8 cellular contexts compared by ENCODE assay signal in the genomic region with DNA sequence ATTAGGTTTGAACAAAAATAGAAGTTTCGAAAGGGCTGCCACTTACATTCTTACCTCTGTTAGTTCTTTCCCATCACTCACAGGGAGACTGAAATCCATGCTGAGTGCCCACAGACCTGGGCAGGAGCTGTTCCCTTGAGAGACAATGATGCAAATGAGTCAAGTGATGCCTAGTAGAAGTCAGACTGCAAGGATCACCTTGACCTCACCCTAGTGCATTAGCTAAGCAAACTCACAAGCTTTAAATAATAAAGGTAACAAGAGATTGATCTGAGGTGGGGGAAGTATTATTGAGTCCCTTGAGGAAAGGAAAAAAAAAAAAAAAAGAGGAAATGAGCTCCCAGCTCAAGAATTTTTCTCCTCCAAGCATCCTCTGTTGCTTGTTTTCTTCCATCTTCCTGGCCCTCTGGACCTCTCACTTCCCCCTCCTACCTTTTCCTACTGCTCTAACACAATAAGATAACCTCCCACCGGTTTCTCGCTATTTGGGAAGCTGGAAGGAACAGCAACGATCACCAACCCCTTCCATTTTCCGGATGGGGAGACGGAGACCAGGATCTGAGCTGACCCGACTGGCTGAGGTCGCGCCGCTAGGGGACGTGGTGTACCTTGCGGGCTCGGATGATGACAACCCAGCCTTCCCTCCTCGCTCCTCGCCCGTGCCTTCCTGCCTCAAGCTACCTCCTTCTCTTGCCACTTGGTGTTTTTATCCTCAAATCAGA. TPM values are rescaled to one million over a fixed set of nuclear protein-coding genes. Genes with fewer than 3 reads are reported as not detected.
DNase-seq lines count a peak whose midpoint lies in the region; ATAC-seq and TF ChIP-seq lines count a peak whose summit lies in the region.

No MANE protein-coding gene starts in this region.

- peaks cover 13% of the 10 kb centered on the region for H3K9me1 ChIP-seq in IMR-90 (ENCODE audit: insufficient read depth, low read length)

- POLR2A ChIA-PET in IMR-90 (lab: Charles Lee; ENCODE audit: unreplicated experiment): interaction anchor here (0.6 to 1.0 kb wide), 12 partner anchors 88 to 589 kb away, joined by 3 to 10 read pairs (median 4); no protein-coding TSS in a partner anchor

- H2BK120ac ChIP-seq in IMR-90 (ENCODE audit: low read depth, low read length): peak overlapping the region; percentile 84

- H3K9ac ChIP-seq in IMR-90 (ENCODE audit: low read depth, low read length): peak overlapping the region; percentile 99

- TF ChIP-seq POLR2A in IMR-90 (IDR thresholded peaks at IDR 0.05; ENCODE audit: low read depth, low read length) (no peak), right lobe of liver (IDR thresholded peaks at IDR 0.05) (no peak), upper lobe of left lung (IDR thresholded peaks at IDR 0.05) (no peak)

- CTCF ChIA-PET in IMR-90 (lab: Yijun Ruan, JAX): interaction anchor here (0.5 to 1.6 kb wide), 10 partner anchors 16 to 428 kb away, joined by 3 to 7 read pairs (median 4); no protein-coding TSS in a partner anchor

- no peak for TF ChIP-seq EP300 in upper lobe of left lung (IDR thresholded peaks at IDR 0.05)

- dilution Hi-C loops in IMR-90 (cut with HindIII; ENCODE audit: low sequenced_read_pairs, unreplicated experiment): no loop called here

- H2BK20ac ChIP-seq in IMR-90 (ENCODE audit: low read depth, low read length): peak overlapping the region; percentile 81

- peaks cover 12% of the 10 kb centered on the region for H3K4me1 ChIP-seq in IMR-90 (ENCODE audit: control insufficient read depth, insufficient read depth, low read length)
- peaks cover 0 to 23% (median 0%) of the 10 kb centered on the region in 4 donors for H3K4me1 ChIP-seq in right lobe of liver
- peaks cover 0 to 32% (median 10%) of the 10 kb centered on the region in 4 donors for H3K4me1 ChIP-seq in upper lobe of left lung

- ATAC-seq in IMR-90 (ENCODE audit: low read depth): 0 out of 2 replicates have a peak, but pooled peaks have one; percentile 6
- ATAC-seq in right lobe of liver: peak in 2 of 4 donors; percentile 39 to 40
- peak; percentile 50 to 65 for ATAC-seq in upper lobe of left lung (ENCODE audit: low FRiP score in 2 of 2)
- ATAC-seq in HG03565 (IDR thresholded peaks at IDR 0.05; ENCODE audit: unreplicated experiment): no peak

- intact Hi-C loops in IMR-90 (cut with micrococcal nuclease): loop anchor here (2.0 to 10.0 kb wide), 8 partner anchors 61 to 399 kb away; no protein-coding TSS in a partner anchor
- intact Hi-C loops in right lobe of liver (cut with DNase I): no loop called here

- peak overlapping the region; percentile 55 for H2BK15ac ChIP-seq in IMR-90 (ENCODE audit: low read depth, low read length)

- H2AK5ac ChIP-seq in IMR-90 (ENCODE audit: low read depth, low read length): peak overlapping the region; percentile 65

- H2AFZ ChIP-seq in IMR-90 (replicated peaks; ENCODE audit: low read length, poor library complexity): peak overlapping the region; percentile 4

- H3K27ac ChIP-seq in IMR-90 (ENCODE audit: insufficient read depth, low read length) (peak overlapping the region; percentile 97), right lobe of liver (no peak overlapping the region), upper lobe of left lung (peak overlapping the region in 3 of 4 donors; percentile 82 to 90 (median 83))

- H4K5ac ChIP-seq in IMR-90 (ENCODE audit: low read depth, low read length): peak overlapping the region; percentile 65

- H3K56ac ChIP-seq in IMR-90 (ENCODE audit: extremely low read depth, insufficient read depth, low read length): peak overlapping the region; percentile 99

- TF ChIP-seq CTCF in AG09319 (IDR thresholded peaks at IDR 0.05; ENCODE audit: low read depth, low read length) (peak; percentile 96), IMR-90 (conservative IDR thresholded peaks at IDR 0.05; ENCODE audit: low read depth, low read length) (peak; percentile 69), right lobe of liver (IDR thresholded peaks at IDR 0.05) (peak; percentile 14 to 27 (median 18)), upper lobe of left lung (IDR thresholded peaks at IDR 0.05) (peak; percentile 16 to 59 (median 46))

- H3K18ac ChIP-seq in IMR-90 (ENCODE audit: low read depth, low read length): peak overlapping the region; percentile 81

- H3K9me3 ChIP-seq in IMR-90 (ENCODE audit: control insufficient read depth, insufficient read depth, low read length) (no peaks in the 10 kb centered on the region), right lobe of liver (no peaks in the 10 kb centered on the region), upper lobe of left lung (no peaks in the 10 kb centered on the region)

- H3K79me1 ChIP-seq in IMR-90 (ENCODE audit: low read depth in 1 of 2, low read length in 2 of 2): peaks cover 0 to 30% of the 10 kb centered on the region in 2 experiments; a peak in 2 of 4 replicates

- DNase-seq in AG09319 (ENCODE audit: extremely low read depth, low read depth) (no peak), IMR-90 (peak; percentile 68), dedifferentiated amniotic fluid mesenchymal stem cell (ENCODE audit: extremely low spot score) (peak; percentile 63), right lobe of liver (peak in 1 of 3 donors; percentile 38), upper lobe of left lung (peak; percentile 72 to 84), NAMALWA (ENCODE audit: low spot score) (no peak), NCI-H128 (lab: John Stamatoyannopoulos, UW; ENCODE audit: unreplicated experiment) (no peak)

- peak overlapping the region; percentile 94 for H2BK5ac ChIP-seq in IMR-90 (ENCODE audit: low read depth, low read length, poor library complexity, severe bottlenecking)

- in situ Hi-C loops in IMR-90 (cut with MboI; ENCODE audit: low sequenced_read_pairs): loop anchor here (5.0 kb wide), 1 partner anchor 261 kb away; no protein-coding TSS in a partner anchor

- peak overlapping the region; percentile 94 for H3K4me2 ChIP-seq in IMR-90 (ENCODE audit: low read depth, low read length)

- H3K36me3 ChIP-seq in IMR-90 (ENCODE audit: control insufficient read depth, insufficient read depth, low read length): peaks cover 6% of the 10 kb centered on the region
- H3K36me3 ChIP-seq in right lobe of liver: no peaks in the 10 kb centered on the region
- no peaks in the 10 kb centered on the region for H3K36me3 ChIP-seq in upper lobe of left lung

- TF ChIP-seq RAD21 in IMR-90 (IDR thresholded peaks at IDR 0.05; ENCODE audit: low read length): peak; percentile 73

- H3K23ac ChIP-seq in IMR-90 (ENCODE audit: low read depth, low read length): peak overlapping the region; percentile 97

- peak overlapping the region; percentile 89 for H3K14ac ChIP-seq in IMR-90 (replicated peaks; ENCODE audit: low read depth, low read length)

- 0% methylated on average over 5 of the region's 16 CpGs; no CpG with 5 or more reads in 1 of the 2 experiments for WGBS in IMR-90 (ENCODE audit: extremely low coverage in 2 of 2, insufficient read length in 1 of 2), 2 experiments
- WGBS in right lobe of liver (ENCODE audit: insufficient coverage, low coverage, low lambda C conversion rate, missing lambda C conversion rate): 10% methylated on average over 16 of the region's 16 CpGs
- WGBS in upper lobe of left lung, 2 donors: 16 to 17% methylated on average over 16 of the region's 16 CpGs

- peak overlapping the region; percentile 93 for H4K91ac ChIP-seq in IMR-90 (ENCODE audit: insufficient read depth, low read depth, low read length)

- H4K20me1 ChIP-seq in IMR-90 (ENCODE audit: insufficient read depth, low read length): peaks cover 37% of the 10 kb centered on the region

- H3K4me3 ChIP-seq in IMR-90 (ENCODE audit: insufficient read depth, low read depth, low read length) (peak overlapping the region; percentile 90), right lobe of liver (no peak overlapping the region), upper lobe of left lung (peak overlapping the region in 3 of 4 donors; percentile 63 to 71 (median 66))

- H2AK9ac ChIP-seq in IMR-90 (replicated peaks; ENCODE audit: low read depth, low read length, poor library complexity): peak overlapping the region; percentile 18

- BruUV-seq in IMR-90 (replicated peaks; lab: Mats Ljungman, UMichigan): no TSS peak

- H3K4ac ChIP-seq in IMR-90 (ENCODE audit: low read depth, low read length): peak overlapping the region; percentile 90

- H4K8ac ChIP-seq in IMR-90 (ENCODE audit: low read depth in 2 of 2, low read length in 2 of 2): peak overlapping the region; percentile 43 to 94

- no peaks in the 10 kb centered on the region for H3K27me3 ChIP-seq in IMR-90 (ENCODE audit: control insufficient read depth, insufficient read depth, low read length)
- peaks cover 0 to 20% of the 10 kb centered on the region in 2 donors for H3K27me3 ChIP-seq in right lobe of liver
- H3K27me3 ChIP-seq in upper lobe of left lung: peaks cover 0 to 11% (median 0%) of the 10 kb centered on the region in 4 donors

TF ChIP-seq in IMR-90, 13 proteins besides CTCF, POLR2A, EP300 and RAD21 (continues in another document):
- TF ChIP-seq FOS (IDR thresholded peaks at IDR 0.05; ENCODE audit: low read depth, low read length) (no peak), CHD1 (IDR thresholded peaks at IDR 0.05; ENCODE audit: low read depth, low read length) (no peak), SMC3 (IDR thresholded peaks at IDR 0.05; ENCODE audit: low read depth, low read length) (peak; percentile 69), MXI1 (IDR thresholded peaks at IDR 0.05; ENCODE audit: borderline replicate concordance, low read depth, low read length) (0 out of 2 replicates have a peak, but pooled peaks have one; percentile 33), NFE2L2 (IDR thresholded peaks at IDR 0.05; ENCODE audit: low read depth, low read length) (no peak)
- TF ChIP-seq, protein P1, sequence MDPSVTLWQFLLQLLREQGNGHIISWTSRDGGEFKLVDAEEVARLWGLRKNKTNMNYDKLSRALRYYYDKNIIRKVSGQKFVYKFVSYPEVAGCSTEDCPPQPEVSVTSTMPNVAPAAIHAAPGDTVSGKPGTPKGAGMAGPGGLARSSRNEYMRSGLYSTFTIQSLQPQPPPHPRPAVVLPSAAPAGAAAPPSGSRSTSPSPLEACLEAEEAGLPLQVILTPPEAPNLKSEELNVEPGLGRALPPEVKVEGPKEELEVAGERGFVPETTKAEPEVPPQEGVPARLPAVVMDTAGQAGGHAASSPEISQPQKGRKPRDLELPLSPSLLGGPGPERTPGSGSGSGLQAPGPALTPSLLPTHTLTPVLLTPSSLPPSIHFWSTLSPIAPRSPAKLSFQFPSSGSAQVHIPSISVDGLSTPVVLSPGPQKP (IDR thresholded peaks at IDR 0.05; ENCODE audit: borderline replicate concordance, low read depth, low read length): no peak

RNA-seq across cellular contexts. Expression of a gene that starts 2.0 kb away (rescaled TPM):
- total RNA-seq in IMR-90 (2012; rRNA removed) (260 and 315 TPM in 2 replicates), right lobe of liver (1 to 10 TPM in 5 of 6 experiments, under 1 TPM in 1; 0.66 to 1.6 (median 1.2) TPM), upper lobe of left lung (10 to 100 TPM in 5 of 6 donors, 1 to 10 TPM in 1; 9.3 to 28.7 (median 15.6) TPM)
- 171 and 201 TPM in 2 replicates for polyA plus RNA-seq in IMR-90 (2012; rRNA removed)
- polyA plus RNA-seq in IMR-90 (2012; cell fraction: cytosol; rRNA removed): 102 and 130 TPM in 2 replicates
- polyA plus RNA-seq in IMR-90 (2012; cell fraction: nucleus; rRNA removed; ENCODE audit: low replicate concordance): 81.0 and 182 TPM in 2 replicates

Comparison
In these comparisons a context has a peak if more than half of its experiments do, and no peak if none do; other contexts are left out.
1. DNase-seq: peak in IMR-90 (single experiment), dedifferentiated amniotic fluid mesenchymal stem cell (single experiment) and upper lobe of left lung (2 of 2); none in AG09319 (single experiment), NAMALWA (single experiment) and NCI-H128 (single experiment).
2. CTCF ChIP-seq: peak in every context shown above with its lines; median percentile 96 in AG09319; 69 in IMR-90; 46 in upper lobe of left lung; 18 in right lobe of liver.
3. H3K27ac ChIP-seq: peak in IMR-90 (single experiment) and upper lobe of left lung (3 of 4); none in right lobe of liver (0 of 3).
4. H3K4me3 ChIP-seq: peak in IMR-90 (single experiment) and upper lobe of left lung (3 of 4); none in right lobe of liver (0 of 3).